In genomic region chr17:75338335-75338734, GRCh38 we compare ENCODE assay signal across 1 cellular context.
TF ChIP-seq lines count a peak whose summit lies in the region.

No MANE protein-coding gene starts in this region.

TF ChIP-seq in IMR-90, 13 proteins besides CTCF, POLR2A, EP300 and RAD21:
- no peak for TF ChIP-seq CHD1 (IDR thresholded peaks at IDR 0.05; ENCODE audit: low read depth, low read length)
- TF ChIP-seq NFE2L2 (IDR thresholded peaks at IDR 0.05; ENCODE audit: low read depth, low read length) = no peak
- no peak for TF ChIP-seq BHLHE40 (IDR thresholded peaks at IDR 0.05; ENCODE audit: low read depth, low read length)
- TF ChIP-seq, protein P1, sequence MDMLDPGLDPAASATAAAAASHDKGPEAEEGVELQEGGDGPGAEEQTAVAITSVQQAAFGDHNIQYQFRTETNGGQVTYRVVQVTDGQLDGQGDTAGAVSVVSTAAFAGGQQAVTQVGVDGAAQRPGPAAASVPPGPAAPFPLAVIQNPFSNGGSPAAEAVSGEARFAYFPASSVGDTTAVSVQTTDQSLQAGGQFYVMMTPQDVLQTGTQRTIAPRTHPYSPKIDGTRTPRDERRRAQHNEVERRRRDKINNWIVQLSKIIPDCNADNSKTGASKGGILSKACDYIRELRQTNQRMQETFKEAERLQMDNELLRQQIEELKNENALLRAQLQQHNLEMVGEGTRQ (IDR thresholded peaks at IDR 0.05; ENCODE audit: low read depth, low read length) = no peak
- TF ChIP-seq FOS (IDR thresholded peaks at IDR 0.05; ENCODE audit: low read depth, low read length) = no peak
- TF ChIP-seq CEBPB (IDR thresholded peaks at IDR 0.05; ENCODE audit: low read depth, low read length) = no peak
- TF ChIP-seq MXI1 (IDR thresholded peaks at IDR 0.05; ENCODE audit: borderline replicate concordance, low read depth, low read length) = no peak
- no peak for TF ChIP-seq MAFK (IDR thresholded peaks at IDR 0.05; ENCODE audit: low read depth, low read length)
